ENCODE assay signal across 2 cellular contexts in the genomic region with DNA sequence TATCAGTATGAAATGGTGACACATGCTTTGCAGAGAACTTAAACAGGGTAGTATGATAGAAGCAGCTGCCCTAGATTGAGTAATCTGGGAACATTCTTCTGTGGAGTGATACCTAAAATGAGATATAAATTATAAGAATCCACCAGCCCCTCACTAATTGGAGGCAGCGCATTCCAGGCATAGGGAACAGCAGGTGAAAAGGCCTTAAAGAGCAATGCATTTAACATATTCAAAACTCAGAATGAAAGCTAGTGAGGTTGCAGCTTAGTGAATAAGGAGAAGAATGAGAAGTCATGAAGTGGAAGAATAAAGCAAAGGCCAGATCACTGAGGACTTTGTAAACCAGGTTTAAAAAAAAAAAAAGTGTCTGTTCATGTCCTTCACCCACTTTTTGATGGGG.
TF ChIP-seq lines count a peak whose summit lies in the region.

No MANE protein-coding gene starts in this region.

TF ChIP-seq in GM23338, 12 proteins besides CTCF, POLR2A, EP300 and RAD21:
- TF ChIP-seq CREB1 (CRISPR knock-in tag; IDR thresholded peaks at IDR 0.05; ENCODE audit: low read depth), result no peak

TF ChIP-seq in H1, 55 proteins besides CTCF, POLR2A, EP300 and RAD21:
- TF ChIP-seq TEAD4 (IDR thresholded peaks at IDR 0.05; ENCODE audit: low read depth, low read length), result peak; percentile 56; the same call in 1 of the 2 replicates
- TF ChIP-seq, protein P1, sequence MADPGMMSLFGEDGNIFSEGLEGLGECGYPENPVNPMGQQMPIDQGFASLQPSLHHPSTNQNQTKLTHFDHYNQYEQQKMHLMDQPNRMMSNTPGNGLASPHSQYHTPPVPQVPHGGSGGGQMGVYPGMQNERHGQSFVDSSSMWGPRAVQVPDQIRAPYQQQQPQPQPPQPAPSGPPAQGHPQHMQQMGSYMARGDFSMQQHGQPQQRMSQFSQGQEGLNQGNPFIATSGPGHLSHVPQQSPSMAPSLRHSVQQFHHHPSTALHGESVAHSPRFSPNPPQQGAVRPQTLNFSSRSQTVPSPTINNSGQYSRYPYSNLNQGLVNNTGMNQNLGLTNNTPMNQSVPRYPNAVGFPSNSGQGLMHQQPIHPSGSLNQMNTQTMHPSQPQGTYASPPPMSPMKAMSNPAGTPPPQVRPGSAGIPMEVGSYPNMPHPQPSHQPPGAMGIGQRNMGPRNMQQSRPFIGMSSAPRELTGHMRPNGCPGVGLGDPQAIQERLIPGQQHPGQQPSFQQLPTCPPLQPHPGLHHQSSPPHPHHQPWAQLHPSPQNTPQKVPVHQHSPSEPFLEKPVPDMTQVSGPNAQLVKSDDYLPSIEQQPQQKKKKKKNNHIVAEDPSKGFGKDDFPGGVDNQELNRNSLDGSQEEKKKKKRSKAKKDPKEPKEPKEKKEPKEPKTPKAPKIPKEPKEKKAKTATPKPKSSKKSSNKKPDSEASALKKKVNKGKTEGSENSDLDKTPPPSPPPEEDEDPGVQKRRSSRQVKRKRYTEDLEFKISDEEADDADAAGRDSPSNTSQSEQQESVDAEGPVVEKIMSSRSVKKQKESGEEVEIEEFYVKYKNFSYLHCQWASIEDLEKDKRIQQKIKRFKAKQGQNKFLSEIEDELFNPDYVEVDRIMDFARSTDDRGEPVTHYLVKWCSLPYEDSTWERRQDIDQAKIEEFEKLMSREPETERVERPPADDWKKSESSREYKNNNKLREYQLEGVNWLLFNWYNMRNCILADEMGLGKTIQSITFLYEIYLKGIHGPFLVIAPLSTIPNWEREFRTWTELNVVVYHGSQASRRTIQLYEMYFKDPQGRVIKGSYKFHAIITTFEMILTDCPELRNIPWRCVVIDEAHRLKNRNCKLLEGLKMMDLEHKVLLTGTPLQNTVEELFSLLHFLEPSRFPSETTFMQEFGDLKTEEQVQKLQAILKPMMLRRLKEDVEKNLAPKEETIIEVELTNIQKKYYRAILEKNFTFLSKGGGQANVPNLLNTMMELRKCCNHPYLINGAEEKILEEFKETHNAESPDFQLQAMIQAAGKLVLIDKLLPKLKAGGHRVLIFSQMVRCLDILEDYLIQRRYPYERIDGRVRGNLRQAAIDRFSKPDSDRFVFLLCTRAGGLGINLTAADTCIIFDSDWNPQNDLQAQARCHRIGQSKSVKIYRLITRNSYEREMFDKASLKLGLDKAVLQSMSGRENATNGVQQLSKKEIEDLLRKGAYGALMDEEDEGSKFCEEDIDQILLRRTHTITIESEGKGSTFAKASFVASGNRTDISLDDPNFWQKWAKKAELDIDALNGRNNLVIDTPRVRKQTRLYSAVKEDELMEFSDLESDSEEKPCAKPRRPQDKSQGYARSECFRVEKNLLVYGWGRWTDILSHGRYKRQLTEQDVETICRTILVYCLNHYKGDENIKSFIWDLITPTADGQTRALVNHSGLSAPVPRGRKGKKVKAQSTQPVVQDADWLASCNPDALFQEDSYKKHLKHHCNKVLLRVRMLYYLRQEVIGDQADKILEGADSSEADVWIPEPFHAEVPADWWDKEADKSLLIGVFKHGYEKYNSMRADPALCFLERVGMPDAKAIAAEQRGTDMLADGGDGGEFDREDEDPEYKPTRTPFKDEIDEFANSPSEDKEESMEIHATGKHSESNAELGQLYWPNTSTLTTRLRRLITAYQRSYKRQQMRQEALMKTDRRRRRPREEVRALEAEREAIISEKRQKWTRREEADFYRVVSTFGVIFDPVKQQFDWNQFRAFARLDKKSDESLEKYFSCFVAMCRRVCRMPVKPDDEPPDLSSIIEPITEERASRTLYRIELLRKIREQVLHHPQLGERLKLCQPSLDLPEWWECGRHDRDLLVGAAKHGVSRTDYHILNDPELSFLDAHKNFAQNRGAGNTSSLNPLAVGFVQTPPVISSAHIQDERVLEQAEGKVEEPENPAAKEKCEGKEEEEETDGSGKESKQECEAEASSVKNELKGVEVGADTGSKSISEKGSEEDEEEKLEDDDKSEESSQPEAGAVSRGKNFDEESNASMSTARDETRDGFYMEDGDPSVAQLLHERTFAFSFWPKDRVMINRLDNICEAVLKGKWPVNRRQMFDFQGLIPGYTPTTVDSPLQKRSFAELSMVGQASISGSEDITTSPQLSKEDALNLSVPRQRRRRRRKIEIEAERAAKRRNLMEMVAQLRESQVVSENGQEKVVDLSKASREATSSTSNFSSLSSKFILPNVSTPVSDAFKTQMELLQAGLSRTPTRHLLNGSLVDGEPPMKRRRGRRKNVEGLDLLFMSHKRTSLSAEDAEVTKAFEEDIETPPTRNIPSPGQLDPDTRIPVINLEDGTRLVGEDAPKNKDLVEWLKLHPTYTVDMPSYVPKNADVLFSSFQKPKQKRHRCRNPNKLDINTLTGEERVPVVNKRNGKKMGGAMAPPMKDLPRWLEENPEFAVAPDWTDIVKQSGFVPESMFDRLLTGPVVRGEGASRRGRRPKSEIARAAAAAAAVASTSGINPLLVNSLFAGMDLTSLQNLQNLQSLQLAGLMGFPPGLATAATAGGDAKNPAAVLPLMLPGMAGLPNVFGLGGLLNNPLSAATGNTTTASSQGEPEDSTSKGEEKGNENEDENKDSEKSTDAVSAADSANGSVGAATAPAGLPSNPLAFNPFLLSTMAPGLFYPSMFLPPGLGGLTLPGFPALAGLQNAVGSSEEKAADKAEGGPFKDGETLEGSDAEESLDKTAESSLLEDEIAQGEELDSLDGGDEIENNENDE (IDR thresholded peaks at IDR 0.05; ENCODE audit: insufficient replicate concordance, low read length), result no peak
- no peak for TF ChIP-seq CEBPB (IDR thresholded peaks at IDR 0.05; ENCODE audit: low read depth, low read length)
- no peak for TF ChIP-seq CTBP2 (IDR thresholded peaks at IDR 0.05; ENCODE audit: borderline replicate concordance, insufficient read depth, insufficient read length, low read length)
TF ChIP-seq in H1: peak in this region for 1.
